Comparison of ENCODE assay signal across 23 cellular contexts in genomic region chr3:56691165-56692000, GRCh38. TPM values are rescaled to one million over a fixed set of nuclear protein-coding genes. Genes with fewer than 3 reads are reported as not detected.
A peak's percentile ranks its signal among the peaks of the same experiment; 100 is the strongest.
DNase-seq lines count a peak whose midpoint lies in the region; ATAC-seq and TF ChIP-seq lines count a peak whose summit lies in the region.
"Had no signal": no experiment of that assay in that cellular context is flagged by ENCODE, and none has a peak within 500 bp of the region (broad histone marks: within the 10 kb centered on the region; RNA-seq: fewer than 3 reads in every experiment).

No MANE protein-coding gene starts in this region.

- DNase-seq in A172 (ENCODE audit: low spot score) (peak; percentile 61), DND-41 (no peak), M059J (ENCODE audit: low read depth) (peak; percentile 33), spleen (no peak), OCI-M2 (lab: John Stamatoyannopoulos, UW; ENCODE audit: unreplicated experiment) (no peak)
- no peak for DNase-seq in activated CD8-positive, alpha-beta T cell treated with anti-CD3 and anti-CD28 coated beads, Interleukin-2, amount 10 ng/mL, durations not matched to agents 7 days and 5 days
- DNase-seq: activated CD4-positive, alpha-beta T cell treated with anti-CD3 and anti-CD28 coated beads, Interleukin-2, amount 50 U/mL, for 1 hour; activated CD8-positive, alpha-beta memory T cell treated with anti-CD3 and anti-CD28 coated beads, Interleukin-2, amount 50 U/mL, for 48 hours; amygdala; CD4-positive, alpha-beta memory T cell; DMS79; dorsolateral prefrontal cortex; left cardiac atrium; mesendoderm; naive B cell; NCI-H82; OCI-M1 had no signal

- no peaks in the 10 kb centered on the region for H3K9me3 Mint-ChIP-seq in activated CD8-positive, alpha-beta T cell treated with anti-CD3 and anti-CD28 coated beads, Interleukin-2, amount 10 ng/mL, durations not matched to agents 7 days and 5 days (ENCODE audit: insufficient read depth)
- H3K9me3 Mint-ChIP-seq: CD4-positive, alpha-beta memory T cell; T-helper 1 cell treated with Interleukin-12 subunit alpha and Interleukin-12 subunit beta and Interleukin-4 antibody, amounts not matched to agents 30 μg/mL and 1 μg/mL, for 36 hours had no signal

- TF ChIP-seq POLR2A in spleen (IDR thresholded peaks at IDR 0.05), result no peak

- H3K27me3 ChIP-seq in DND-41 (ENCODE audit: insufficient read depth, low read length, poor library complexity) (no peaks in the 10 kb centered on the region), spleen (replicated peaks in 1 of 7) (no peaks in the 10 kb centered on the region)
- H3K27me3 ChIP-seq: dorsolateral prefrontal cortex, SJSA1 had no signal

- H3K4me3 Mint-ChIP-seq in activated CD8-positive, alpha-beta T cell treated with anti-CD3 and anti-CD28 coated beads, Interleukin-2, amount 10 ng/mL, durations not matched to agents 7 days and 5 days, result no peak overlapping the region

- H3K9ac ChIP-seq in DND-41 (ENCODE audit: low read depth, low read length), result no peak overlapping the region
- H3K9ac ChIP-seq: parathyroid adenoma had no signal

- no peaks in the 10 kb centered on the region for H3K27me3 Mint-ChIP-seq in activated CD8-positive, alpha-beta T cell treated with anti-CD3 and anti-CD28 coated beads, Interleukin-2, amount 10 ng/mL, durations not matched to agents 7 days and 5 days (ENCODE audit: low read depth)
- H3K27me3 Mint-ChIP-seq: CD4-positive, alpha-beta memory T cell; naive B cell had no signal

- H3K4me1 Mint-ChIP-seq in activated CD8-positive, alpha-beta T cell treated with anti-CD3 and anti-CD28 coated beads, Interleukin-2, amount 10 ng/mL, durations not matched to agents 7 days and 5 days (ENCODE audit: low read depth), result peaks cover 45% of the 10 kb centered on the region

- H2AFZ ChIP-seq in DND-41 (ENCODE audit: low read depth, low read length), result no peak overlapping the region
- H2AFZ ChIP-seq: parathyroid adenoma had no signal

- H3K36me3 Mint-ChIP-seq in activated CD8-positive, alpha-beta T cell treated with anti-CD3 and anti-CD28 coated beads, Interleukin-2, amount 10 ng/mL, durations not matched to agents 7 days and 5 days (ENCODE audit: low read depth), result peaks cover 6% of the 10 kb centered on the region
- H3K36me3 Mint-ChIP-seq: CD4-positive, alpha-beta memory T cell; naive B cell had no signal

- intact Hi-C loops in spleen (cut with DNase I; ENCODE audit: low total_unique reads), result no loop called here

- TF ChIP-seq CTCF in DND-41 (IDR thresholded peaks at IDR 0.05; ENCODE audit: borderline replicate concordance, extremely low read depth, low read length, poor library complexity, severe bottlenecking), result no peak
- no peak for TF ChIP-seq CTCF in spleen (IDR thresholded peaks at IDR 0.05 in 8 of 11, conservative IDR thresholded peaks at IDR 0.05 in 3 of 11)

- H3K4me3 ChIP-seq in DND-41 (ENCODE audit: low read depth in 1 of 2, low read length in 2 of 2) (no peak overlapping the region), spleen (no peak overlapping the region)
- H3K4me3 ChIP-seq: dorsolateral prefrontal cortex, SJSA1 had no signal

- 96 to 99% (median 97%) methylated on average over 4 to 19 of the region's 19 CpGs for WGBS in spleen, 5 donors

- H4K20me1 ChIP-seq in DND-41 (ENCODE audit: insufficient read depth, low read length), result no peaks in the 10 kb centered on the region

- H3K27ac Mint-ChIP-seq in activated CD8-positive, alpha-beta T cell treated with anti-CD3 and anti-CD28 coated beads, Interleukin-2, amount 10 ng/mL, durations not matched to agents 7 days and 5 days, result no peak overlapping the region
- H3K27ac Mint-ChIP-seq: T-helper 1 cell treated with Interleukin-12 subunit alpha and Interleukin-12 subunit beta and Interleukin-4 antibody, amounts not matched to agents 30 μg/mL and 1 μg/mL, for 36 hours had no signal

- H3K4me2 ChIP-seq in DND-41 (ENCODE audit: insufficient read depth, low read length), result peak overlapping the region; percentile 66; the same call in 1 of the 2 replicates

- H3K4me1 ChIP-seq in DND-41 (ENCODE audit: insufficient read depth, low read length) (peaks cover 45% of the 10 kb centered on the region), spleen (peaks cover 3 to 50% (median 36%) of the 10 kb centered on the region in 6 donors)
- H3K4me1 ChIP-seq: parathyroid adenoma, SJSA1 had no signal

- H3K27ac ChIP-seq in DND-41 (ENCODE audit: low read length) (no peak overlapping the region), spleen (no peak overlapping the region)
- H3K27ac ChIP-seq: dorsolateral prefrontal cortex, parathyroid adenoma, SJSA1 had no signal

- CTCF ChIA-PET in activated CD8-positive, alpha-beta T cell treated with anti-CD3 and anti-CD28 coated beads, Interleukin-2, amount 10 ng/mL, durations not matched to agents 7 days and 5 days (lab: Charles Lee), result no interaction called here

- no peaks in the 10 kb centered on the region for H3K36me3 ChIP-seq in DND-41 (ENCODE audit: insufficient read depth, low read length)
- no peaks in the 10 kb centered on the region for H3K36me3 ChIP-seq in spleen
- H3K36me3 ChIP-seq: SJSA1 had no signal

- POLR2A ChIA-PET in activated CD8-positive, alpha-beta T cell treated with anti-CD3 and anti-CD28 coated beads, Interleukin-2, amount 10 ng/mL, durations not matched to agents 7 days and 5 days (lab: Charles Lee), result interaction anchor here (1.5 kb wide), 1 partner anchor 9 kb away, joined by 5 read pairs; the partner anchor contains the start of gene TASOR

- H3K79me2 ChIP-seq in DND-41 (ENCODE audit: insufficient read depth, low read length), result no peaks in the 10 kb centered on the region
- H3K79me2 ChIP-seq: parathyroid adenoma had no signal

- H3K9me3 ChIP-seq in DND-41 (ENCODE audit: insufficient read depth, low read length, severe bottlenecking), result no peaks in the 10 kb centered on the region
- no peaks in the 10 kb centered on the region for H3K9me3 ChIP-seq in spleen
- H3K9me3 ChIP-seq: SJSA1 had no signal

- ATAC-seq in DND-41 (ENCODE audit: insufficient read depth, low read depth) (no peak), esophagus mucosa (peak; percentile 95), HG03571 (IDR thresholded peaks at IDR 0.05; ENCODE audit: unreplicated experiment) (no peak)
- ATAC-seq in activated CD8-positive, alpha-beta T cell treated with anti-CD3 and anti-CD28 coated beads, Interleukin-2, amount 10 ng/mL, durations not matched to agents 7 days and 5 days, result no peak
- ATAC-seq: left cardiac atrium, sciatic nerve had no signal

RNA-seq across cellular contexts. Expression of gene TASOR, which starts 8.3 kb away (rescaled TPM):
- total RNA-seq in A172 (2014; rRNA removed; shearing (Covaris generic)), result 64.3 and 78.6 TPM in 2 replicates
- 57.7 and 59.4 TPM in 2 replicates for total RNA-seq in M059J (2014; rRNA removed; shearing (Covaris generic))
- total RNA-seq in esophagus mucosa (30.0 TPM), spleen (100 to 1,000 TPM in 3 of 7 donors, 10 to 100 TPM in 4; 70.0 to 123 (median 89.3) TPM)
- 10 to 100 TPM; 60.5 to 61.8 TPM for total RNA-seq in activated CD8-positive, alpha-beta T cell treated with anti-CD3 and anti-CD28 coated beads, Interleukin-2, amount 10 ng/mL, durations not matched to agents 7 days and 5 days
- 10 to 100 TPM; 27.6 to 32.9 (median 30.6) TPM for polyA plus RNA-seq in spleen

Comparison
In these comparisons a context has a peak if more than half of its experiments do, and no peak if none do; other contexts are left out.
1. DNase-seq: peak in A172 (single experiment) and M059J (single experiment); none in DND-41 (single experiment), activated CD8-positive, alpha-beta T cell treated with anti-CD3 and anti-CD28 coated beads, Interleukin-2, amount 10 ng/mL, durations not matched to agents 7 days and 5 days (single experiment), spleen (single experiment) and OCI-M2 (single experiment).